Comparison of ENCODE assay signal across 1 cellular context in the genomic region with DNA sequence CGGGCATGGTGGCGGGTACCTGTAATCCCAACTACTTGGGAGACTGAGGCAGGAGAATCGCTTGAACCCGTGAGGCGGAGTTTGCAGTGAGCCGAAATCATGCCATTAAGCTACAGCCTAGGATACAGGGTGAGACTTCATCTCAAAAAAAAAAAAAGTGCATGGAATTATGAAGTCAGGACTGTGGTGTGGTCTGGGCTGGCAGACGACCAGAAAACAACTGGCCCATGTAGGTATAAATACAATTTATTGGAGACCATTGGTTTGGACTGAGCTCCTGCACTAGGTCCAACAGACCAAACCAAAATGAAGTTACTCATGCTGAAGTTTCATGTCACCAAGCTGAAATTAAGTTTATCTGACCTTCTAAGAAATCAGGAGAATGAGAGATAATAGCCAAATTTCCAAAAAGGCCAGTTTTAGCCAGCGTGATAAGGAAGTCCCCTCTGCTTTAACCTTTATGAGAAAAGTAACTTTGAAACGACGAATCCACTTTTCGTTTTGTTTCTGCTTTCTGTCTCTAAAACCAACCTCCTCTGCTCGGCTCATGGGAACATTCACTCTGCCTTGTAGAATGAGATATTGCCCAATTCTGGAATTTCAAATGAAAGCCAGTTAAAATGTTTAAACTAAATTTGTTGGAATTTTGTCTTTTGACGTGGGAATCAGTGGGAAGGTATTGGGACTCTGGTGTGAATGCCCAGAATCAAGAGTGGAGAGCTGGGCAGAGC.
A peak's percentile ranks its signal among the peaks of the same experiment; 100 is the strongest.
TF ChIP-seq lines count a peak whose summit lies in the region.

No MANE protein-coding gene starts in this region.

TF ChIP-seq in A549, 52 proteins besides CTCF, POLR2A, EP300 and RAD21 (continued from another document):
- TF ChIP-seq CEBPB (IDR thresholded peaks at IDR 0.05) (0 out of 4 replicates have a peak, but pooled peaks have one; percentile 13 to 14), BHLHE40 (IDR thresholded peaks at IDR 0.05; ENCODE audit: low read depth, low read length) (no peak), FOSL2 (IDR thresholded peaks at IDR 0.05) (no peak), FOSL2 (CRISPR knock-in tag; IDR thresholded peaks at IDR 0.05) (peak; percentile 9), TFCP2L1 (CRISPR knock-in tag; IDR thresholded peaks at IDR 0.05) (0 out of 2 replicates have a peak, but pooled peaks have one; percentile 50), PBX3 (IDR thresholded peaks at IDR 0.05) (no peak)
